21 cellular contexts compared by ENCODE assay signal in genomic region chr4:62402088-62402806, GRCh38.
"Had no signal": no experiment of that assay in that cellular context is flagged by ENCODE, and none has a peak within 500 bp of the region (broad histone marks: within the 10 kb centered on the region; RNA-seq: fewer than 3 reads in every experiment).

No MANE protein-coding gene starts in this region.

- H3K27me3 Mint-ChIP-seq: activated CD4-positive, alpha-beta T cell treated with anti-CD3 and anti-CD28 coated beads, Interleukin-2, amount 10 ng/mL, durations not matched to agents 24 days and 14 days; activated naive CD8-positive, alpha-beta T cell; brain; progenitor cell of endocrine pancreas had no signal

- ATAC-seq: left ventricle myocardium superior, right cardiac atrium had no signal

- H3K36me3 Mint-ChIP-seq: activated naive CD8-positive, alpha-beta T cell; brain had no signal

- H3K4me1 Mint-ChIP-seq: activated CD4-positive, alpha-beta T cell treated with anti-CD3 and anti-CD28 coated beads, Interleukin-2, amount 10 ng/mL, durations not matched to agents 24 days and 14 days; nephron had no signal

- H3K27ac Mint-ChIP-seq: activated CD4-positive, alpha-beta T cell treated with anti-CD3 and anti-CD28 coated beads, Interleukin-2, amount 10 ng/mL, durations not matched to agents 24 days and 14 days; activated naive CD8-positive, alpha-beta T cell; brain; nephron; progenitor cell of endocrine pancreas had no signal

- H3K4me3 Mint-ChIP-seq: activated CD4-positive, alpha-beta T cell treated with anti-CD3 and anti-CD28 coated beads, Interleukin-2, amount 10 ng/mL, durations not matched to agents 24 days and 14 days; activated naive CD8-positive, alpha-beta T cell; brain; nephron had no signal

- H3K9me3 Mint-ChIP-seq: nephron had no signal

- DNase-seq: activated CD4-positive, alpha-beta T cell treated with anti-CD3 and anti-CD28 coated beads, Interleukin-2, amount 10 ng/mL, durations not matched to agents 24 days and 14 days; activated CD4-positive, CD25-positive, alpha-beta regulatory T cell; activated CD8-positive, alpha-beta memory T cell treated with anti-CD3 and anti-CD28 coated beads, Interleukin-2, amount 50 U/mL, for 48 hours; activated gamma-delta T cell treated with Interleukin-2 at 50 U/mL for 16 hours; amniotic stem cell; cerebellar nuclear complex; effector CD8-positive, alpha-beta T cell; foreskin fibroblast; kidney glomerular epithelial cell; left ventricle myocardium superior; mesenchymal stem cell; occipital lobe; right cardiac atrium; stimulated activated CD4-positive, alpha-beta T cell treated with anti-CD3 and anti-CD28 coated beads, Interleukin-4, amount 100 ng/mL, for 24 hours; stimulated activated CD8-positive, alpha-beta memory T cell treated with anti-CD3 and anti-CD28 coated beads, Interleukin-4, amount 100 ng/mL, for 48 hours; stimulated activated naive CD4-positive, alpha-beta T cell treated with Interleukin-2 at 50 U/mL for 16 hours; substantia nigra had no signal
